In genomic region chr3:179604336-179605078, GRCh38 we compare ENCODE assay signal across 1 cellular context.
A peak's percentile ranks its signal among the peaks of the same experiment; 100 is the strongest.
TF ChIP-seq lines count a peak whose summit lies in the region.

TSS of gene MRPL47 (minus strand) at chr3:179604638. CDS start at chr3:179604624, 14 bp downstream.
TSS of gene NDUFB5 (plus strand) at chr3:179604794. CDS start at chr3:179604816, 22 bp downstream.

TF ChIP-seq in K562, 482 proteins besides CTCF, POLR2A, EP300 and RAD21 (continued from another document and continues in another):
- TF ChIP-seq, protein P1, sequence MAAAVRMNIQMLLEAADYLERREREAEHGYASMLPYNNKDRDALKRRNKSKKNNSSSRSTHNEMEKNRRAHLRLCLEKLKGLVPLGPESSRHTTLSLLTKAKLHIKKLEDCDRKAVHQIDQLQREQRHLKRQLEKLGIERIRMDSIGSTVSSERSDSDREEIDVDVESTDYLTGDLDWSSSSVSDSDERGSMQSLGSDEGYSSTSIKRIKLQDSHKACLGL (CRISPR knock-in tag; IDR thresholded peaks at IDR 0.05; ENCODE audit: borderline replicate concordance, poor library complexity, severe bottlenecking): no peak
- TF ChIP-seq U2AF1 (optimal IDR thresholded peaks at IDR 0.05; ENCODE audit: low read depth, low read length) (no peak), PHF20 (IDR thresholded peaks at IDR 0.05; ENCODE audit: partially characterized antibody) (peak; percentile 83), PBX2 (CRISPR knock-in tag; IDR thresholded peaks at IDR 0.05; ENCODE audit: low read depth) (no peak), PBX2 (tag; conservative IDR thresholded peaks at IDR 0.05; ENCODE audit: low read depth) (no peak), ZNF3 (CRISPR knock-in tag; IDR thresholded peaks at IDR 0.05) (no peak), BRD4 (IDR thresholded peaks at IDR 0.05) (no peak; the same call in 1 of the 2 replicates), CHD4 (IDR thresholded peaks at IDR 0.05; ENCODE audit: insufficient read depth, insufficient replicate concordance, low read depth, low read length, poor library complexity, severe bottlenecking) (no peak), SRSF3 (IDR thresholded peaks at IDR 0.05; ENCODE audit: insufficient read depth, low read length) (no peak), CBFB (CRISPR knock-in tag; IDR thresholded peaks at IDR 0.05) (no peak), ZNF12 (CRISPR knock-in tag; IDR thresholded peaks at IDR 0.05) (no peak), U2AF2 (optimal IDR thresholded peaks at IDR 0.05; ENCODE audit: low read depth, low read length) (no peak), MAFK (IDR thresholded peaks at IDR 0.05; ENCODE audit: low read length) (peak; percentile 52), SMC3 (conservative IDR thresholded peaks at IDR 0.05; ENCODE audit: insufficient read depth, low read depth, low read length) (no peak), SP1 (CRISPR knock-in tag; IDR thresholded peaks at IDR 0.05) (peak; percentile 86; the same call in 1 of the 2 replicates), NR1H2 (CRISPR knock-in tag; IDR thresholded peaks at IDR 0.05) (no peak), TAF15 (IDR thresholded peaks at IDR 0.05; ENCODE audit: low read depth, low read length) (no peak), PPARD (CRISPR knock-in tag; IDR thresholded peaks at IDR 0.05) (no peak), BRF2 (IDR thresholded peaks at IDR 0.05; ENCODE audit: borderline replicate concordance, insufficient read depth, insufficient read length) (no peak), ZFP1 (CRISPR knock-in tag; IDR thresholded peaks at IDR 0.05) (no peak), HDAC3 (IDR thresholded peaks at IDR 0.05; ENCODE audit: borderline replicate concordance, partially characterized antibody) (no peak)
- TF ChIP-seq, protein P2, sequence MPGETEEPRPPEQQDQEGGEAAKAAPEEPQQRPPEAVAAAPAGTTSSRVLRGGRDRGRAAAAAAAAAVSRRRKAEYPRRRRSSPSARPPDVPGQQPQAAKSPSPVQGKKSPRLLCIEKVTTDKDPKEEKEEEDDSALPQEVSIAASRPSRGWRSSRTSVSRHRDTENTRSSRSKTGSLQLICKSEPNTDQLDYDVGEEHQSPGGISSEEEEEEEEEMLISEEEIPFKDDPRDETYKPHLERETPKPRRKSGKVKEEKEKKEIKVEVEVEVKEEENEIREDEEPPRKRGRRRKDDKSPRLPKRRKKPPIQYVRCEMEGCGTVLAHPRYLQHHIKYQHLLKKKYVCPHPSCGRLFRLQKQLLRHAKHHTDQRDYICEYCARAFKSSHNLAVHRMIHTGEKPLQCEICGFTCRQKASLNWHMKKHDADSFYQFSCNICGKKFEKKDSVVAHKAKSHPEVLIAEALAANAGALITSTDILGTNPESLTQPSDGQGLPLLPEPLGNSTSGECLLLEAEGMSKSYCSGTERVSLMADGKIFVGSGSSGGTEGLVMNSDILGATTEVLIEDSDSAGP (CRISPR knock-in tag; IDR thresholded peaks at IDR 0.05): no peak
- TF ChIP-seq, protein P3, sequence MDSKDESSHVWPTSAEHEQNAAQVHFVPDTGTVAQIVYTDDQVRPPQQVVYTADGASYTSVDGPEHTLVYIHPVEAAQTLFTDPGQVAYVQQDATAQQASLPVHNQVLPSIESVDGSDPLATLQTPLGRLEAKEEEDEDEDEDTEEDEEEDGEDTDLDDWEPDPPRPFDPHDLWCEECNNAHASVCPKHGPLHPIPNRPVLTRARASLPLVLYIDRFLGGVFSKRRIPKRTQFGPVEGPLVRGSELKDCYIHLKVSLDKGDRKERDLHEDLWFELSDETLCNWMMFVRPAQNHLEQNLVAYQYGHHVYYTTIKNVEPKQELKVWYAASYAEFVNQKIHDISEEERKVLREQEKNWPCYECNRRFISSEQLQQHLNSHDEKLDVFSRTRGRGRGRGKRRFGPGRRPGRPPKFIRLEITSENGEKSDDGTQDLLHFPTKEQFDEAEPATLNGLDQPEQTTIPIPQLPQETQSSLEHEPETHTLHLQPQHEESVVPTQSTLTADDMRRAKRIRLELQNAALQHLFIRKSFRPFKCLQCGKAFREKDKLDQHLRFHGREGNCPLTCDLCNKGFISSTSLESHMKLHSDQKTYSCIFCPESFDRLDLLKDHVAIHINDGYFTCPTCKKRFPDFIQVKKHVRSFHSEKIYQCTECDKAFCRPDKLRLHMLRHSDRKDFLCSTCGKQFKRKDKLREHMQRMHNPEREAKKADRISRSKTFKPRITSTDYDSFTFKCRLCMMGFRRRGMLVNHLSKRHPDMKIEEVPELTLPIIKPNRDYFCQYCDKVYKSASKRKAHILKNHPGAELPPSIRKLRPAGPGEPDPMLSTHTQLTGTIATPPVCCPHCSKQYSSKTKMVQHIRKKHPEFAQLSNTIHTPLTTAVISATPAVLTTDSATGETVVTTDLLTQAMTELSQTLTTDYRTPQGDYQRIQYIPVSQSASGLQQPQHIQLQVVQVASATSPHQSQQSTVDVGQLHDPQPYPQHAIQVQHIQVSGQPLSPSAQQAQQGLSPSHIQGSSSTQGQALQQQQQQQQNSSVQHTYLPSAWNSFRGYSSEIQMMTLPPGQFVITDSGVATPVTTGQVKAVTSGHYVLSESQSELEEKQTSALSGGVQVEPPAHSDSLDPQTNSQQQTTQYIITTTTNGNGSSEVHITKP (IDR thresholded peaks at IDR 0.05; ENCODE audit: partially characterized antibody): peak; percentile 58
- TF ChIP-seq, protein P4, sequence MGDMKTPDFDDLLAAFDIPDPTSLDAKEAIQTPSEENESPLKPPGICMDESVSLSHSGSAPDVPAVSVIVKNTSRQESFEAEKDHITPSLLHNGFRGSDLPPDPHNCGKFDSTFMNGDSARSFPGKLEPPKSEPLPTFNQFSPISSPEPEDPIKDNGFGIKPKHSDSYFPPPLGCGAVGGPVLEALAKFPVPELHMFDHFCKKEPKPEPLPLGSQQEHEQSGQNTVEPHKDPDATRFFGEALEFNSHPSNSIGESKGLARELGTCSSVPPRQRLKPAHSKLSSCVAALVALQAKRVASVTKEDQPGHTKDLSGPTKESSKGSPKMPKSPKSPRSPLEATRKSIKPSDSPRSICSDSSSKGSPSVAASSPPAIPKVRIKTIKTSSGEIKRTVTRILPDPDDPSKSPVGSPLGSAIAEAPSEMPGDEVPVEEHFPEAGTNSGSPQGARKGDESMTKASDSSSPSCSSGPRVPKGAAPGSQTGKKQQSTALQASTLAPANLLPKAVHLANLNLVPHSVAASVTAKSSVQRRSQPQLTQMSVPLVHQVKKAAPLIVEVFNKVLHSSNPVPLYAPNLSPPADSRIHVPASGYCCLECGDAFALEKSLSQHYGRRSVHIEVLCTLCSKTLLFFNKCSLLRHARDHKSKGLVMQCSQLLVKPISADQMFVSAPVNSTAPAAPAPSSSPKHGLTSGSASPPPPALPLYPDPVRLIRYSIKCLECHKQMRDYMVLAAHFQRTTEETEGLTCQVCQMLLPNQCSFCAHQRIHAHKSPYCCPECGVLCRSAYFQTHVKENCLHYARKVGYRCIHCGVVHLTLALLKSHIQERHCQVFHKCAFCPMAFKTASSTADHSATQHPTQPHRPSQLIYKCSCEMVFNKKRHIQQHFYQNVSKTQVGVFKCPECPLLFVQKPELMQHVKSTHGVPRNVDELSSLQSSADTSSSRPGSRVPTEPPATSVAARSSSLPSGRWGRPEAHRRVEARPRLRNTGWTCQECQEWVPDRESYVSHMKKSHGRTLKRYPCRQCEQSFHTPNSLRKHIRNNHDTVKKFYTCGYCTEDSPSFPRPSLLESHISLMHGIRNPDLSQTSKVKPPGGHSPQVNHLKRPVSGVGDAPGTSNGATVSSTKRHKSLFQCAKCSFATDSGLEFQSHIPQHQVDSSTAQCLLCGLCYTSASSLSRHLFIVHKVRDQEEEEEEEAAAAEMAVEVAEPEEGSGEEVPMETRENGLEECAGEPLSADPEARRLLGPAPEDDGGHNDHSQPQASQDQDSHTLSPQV (IDR thresholded peaks at IDR 0.05): no peak
- TF ChIP-seq, protein P5, sequence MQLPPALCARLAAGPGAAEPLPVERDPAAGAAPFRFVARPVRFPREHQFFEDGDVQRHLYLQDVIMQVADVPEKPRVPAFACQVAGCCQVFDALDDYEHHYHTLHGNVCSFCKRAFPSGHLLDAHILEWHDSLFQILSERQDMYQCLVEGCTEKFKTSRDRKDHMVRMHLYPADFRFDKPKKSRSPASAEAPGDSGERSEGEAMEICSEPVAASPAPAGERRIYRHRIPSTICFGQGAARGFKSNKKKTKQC (CRISPR knock-in tag; IDR thresholded peaks at IDR 0.05): peak; percentile 17; the same call in 1 of the 2 replicates
- TF ChIP-seq, protein P6, sequence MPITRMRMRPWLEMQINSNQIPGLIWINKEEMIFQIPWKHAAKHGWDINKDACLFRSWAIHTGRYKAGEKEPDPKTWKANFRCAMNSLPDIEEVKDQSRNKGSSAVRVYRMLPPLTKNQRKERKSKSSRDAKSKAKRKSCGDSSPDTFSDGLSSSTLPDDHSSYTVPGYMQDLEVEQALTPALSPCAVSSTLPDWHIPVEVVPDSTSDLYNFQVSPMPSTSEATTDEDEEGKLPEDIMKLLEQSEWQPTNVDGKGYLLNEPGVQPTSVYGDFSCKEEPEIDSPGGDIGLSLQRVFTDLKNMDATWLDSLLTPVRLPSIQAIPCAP (CRISPR knock-in tag; IDR thresholded peaks at IDR 0.05; ENCODE audit: borderline replicate concordance): no peak
- TF ChIP-seq, protein P7, sequence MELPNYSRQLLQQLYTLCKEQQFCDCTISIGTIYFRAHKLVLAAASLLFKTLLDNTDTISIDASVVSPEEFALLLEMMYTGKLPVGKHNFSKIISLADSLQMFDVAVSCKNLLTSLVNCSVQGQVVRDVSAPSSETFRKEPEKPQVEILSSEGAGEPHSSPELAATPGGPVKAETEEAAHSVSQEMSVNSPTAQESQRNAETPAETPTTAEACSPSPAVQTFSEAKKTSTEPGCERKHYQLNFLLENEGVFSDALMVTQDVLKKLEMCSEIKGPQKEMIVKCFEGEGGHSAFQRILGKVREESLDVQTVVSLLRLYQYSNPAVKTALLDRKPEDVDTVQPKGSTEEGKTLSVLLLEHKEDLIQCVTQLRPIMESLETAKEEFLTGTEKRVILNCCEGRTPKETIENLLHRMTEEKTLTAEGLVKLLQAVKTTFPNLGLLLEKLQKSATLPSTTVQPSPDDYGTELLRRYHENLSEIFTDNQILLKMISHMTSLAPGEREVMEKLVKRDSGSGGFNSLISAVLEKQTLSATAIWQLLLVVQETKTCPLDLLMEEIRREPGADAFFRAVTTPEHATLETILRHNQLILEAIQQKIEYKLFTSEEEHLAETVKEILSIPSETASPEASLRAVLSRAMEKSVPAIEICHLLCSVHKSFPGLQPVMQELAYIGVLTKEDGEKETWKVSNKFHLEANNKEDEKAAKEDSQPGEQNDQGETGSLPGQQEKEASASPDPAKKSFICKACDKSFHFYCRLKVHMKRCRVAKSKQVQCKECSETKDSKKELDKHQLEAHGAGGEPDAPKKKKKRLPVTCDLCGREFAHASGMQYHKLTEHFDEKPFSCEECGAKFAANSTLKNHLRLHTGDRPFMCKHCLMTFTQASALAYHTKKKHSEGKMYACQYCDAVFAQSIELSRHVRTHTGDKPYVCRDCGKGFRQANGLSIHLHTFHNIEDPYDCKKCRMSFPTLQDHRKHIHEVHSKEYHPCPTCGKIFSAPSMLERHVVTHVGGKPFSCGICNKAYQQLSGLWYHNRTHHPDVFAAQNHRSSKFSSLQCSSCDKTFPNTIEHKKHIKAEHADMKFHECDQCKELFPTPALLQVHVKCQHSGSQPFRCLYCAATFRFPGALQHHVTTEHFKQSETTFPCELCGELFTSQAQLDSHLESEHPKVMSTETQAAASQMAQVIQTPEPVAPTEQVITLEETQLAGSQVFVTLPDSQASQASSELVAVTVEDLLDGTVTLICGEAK (IDR thresholded peaks at IDR 0.05): peak; percentile 98
- TF ChIP-seq, protein P7 (CRISPR knock-in tag; IDR thresholded peaks at IDR 0.05): no peak
